8 cellular contexts compared by ENCODE assay signal in genomic region chr2:16508061-16508851, GRCh38.
A peak's percentile ranks its signal among the peaks of the same experiment; 100 is the strongest.
DNase-seq lines count a peak whose midpoint lies in the region; ATAC-seq and TF ChIP-seq lines count a peak whose summit lies in the region.

No MANE protein-coding gene starts in this region.

- H3K4me1 ChIP-seq in Panc1 (ENCODE audit: control insufficient read depth, insufficient read depth, low read length) = no peaks in the 10 kb centered on the region; the same call in 1 of the 2 replicates
- peaks cover 3 to 12% (median 11%) of the 10 kb centered on the region in 4 donors for H3K4me1 ChIP-seq in esophagus muscularis mucosa

- no peak for TF ChIP-seq POLR2A in esophagus muscularis mucosa (IDR thresholded peaks at IDR 0.05; ENCODE audit: low read depth)

- intact Hi-C loops in Panc1 (cut with micrococcal nuclease; ENCODE audit: unreplicated experiment) = loop anchor here (2.0 kb wide), 2 partner anchors 567 to 871 kb away; partner anchors contain the start of gene MYCN
- intact Hi-C loops in esophagus muscularis mucosa (cut with DNase I) = loop anchor here (2.0 kb wide), 2 partner anchors 569 to 871 kb away; no protein-coding TSS in a partner anchor

- DNase-seq in Ammon's horn (ENCODE audit: low spot score) (peak; percentile 66), Panc1 (ENCODE audit: low read depth, low spot score) (no peak), esophagus muscularis mucosa (ENCODE audit: extremely low spot score) (no peak)
- DNase-seq in natural killer cell treated with Interleukin-12 subunit alpha and Interleukin-12 subunit beta and Interleukin-15 and Interleukin-18, amount 100 ng/mL, for 72 hours (ENCODE audit: low spot score) = no peak

- no peak overlapping the region for H3K27ac Mint-ChIP-seq in natural killer cell treated with Interleukin-12 subunit alpha and Interleukin-12 subunit beta and Interleukin-15 and Interleukin-18, amount 100 ng/mL, for 72 hours

- no peaks in the 10 kb centered on the region for H3K4me1 Mint-ChIP-seq in natural killer cell treated with Interleukin-12 subunit alpha and Interleukin-12 subunit beta and Interleukin-15 and Interleukin-18, amount 100 ng/mL, for 72 hours (ENCODE audit: low read depth in 2 of 2)

- no peaks in the 10 kb centered on the region for H3K9me3 ChIP-seq in Panc1 (ENCODE audit: control insufficient read depth, insufficient read depth, low read depth, low read length)
- no peaks in the 10 kb centered on the region for H3K9me3 ChIP-seq in esophagus muscularis mucosa

- H3K9me3 Mint-ChIP-seq in natural killer cell treated with Interleukin-12 subunit alpha and Interleukin-12 subunit beta and Interleukin-15 and Interleukin-18, amount 100 ng/mL, for 72 hours = no peaks in the 10 kb centered on the region

- ATAC-seq in GM19351 (IDR thresholded peaks at IDR 0.05; ENCODE audit: unreplicated experiment) = peak; percentile 41
- peak; percentile 97 for ATAC-seq in Panc1
- ATAC-seq in natural killer cell treated with Interleukin-12 subunit alpha and Interleukin-12 subunit beta and Interleukin-15 and Interleukin-18, amount 100 ng/mL, for 72 hours = peak; percentile 26 to 32
- ATAC-seq in GM18873 (IDR thresholded peaks at IDR 0.05; ENCODE audit: low FRiP score, unreplicated experiment) = no peak
- ATAC-seq in HG03521 (IDR thresholded peaks at IDR 0.05; ENCODE audit: unreplicated experiment) = no peak
- ATAC-seq in HG03439 (IDR thresholded peaks at IDR 0.05; ENCODE audit: unreplicated experiment) = no peak

- POLR2A ChIA-PET in Panc1 (lab: Charles Lee) = no interaction called here

- BruUV-seq in Panc1 (replicated peaks; lab: Mats Ljungman, UMichigan) = no TSS peak

- TF ChIP-seq CTCF in Panc1 (IDR thresholded peaks at IDR 0.05) (peak; percentile 88), esophagus muscularis mucosa (IDR thresholded peaks at IDR 0.05) (peak; percentile 54 to 74 (median 58))

- H3K4me3 Mint-ChIP-seq in natural killer cell treated with Interleukin-12 subunit alpha and Interleukin-12 subunit beta and Interleukin-15 and Interleukin-18, amount 100 ng/mL, for 72 hours = no peak overlapping the region

- H3K27me3 ChIP-seq in Panc1 (ENCODE audit: control insufficient read depth, insufficient read depth, low read length) = peaks cover 8% of the 10 kb centered on the region
- peaks cover 0 to 30% (median 13%) of the 10 kb centered on the region in 4 donors for H3K27me3 ChIP-seq in esophagus muscularis mucosa

- H3K27ac ChIP-seq in Panc1 (ENCODE audit: low read length) (no peak overlapping the region), esophagus muscularis mucosa (replicated peaks in 1 of 4) (no peak overlapping the region)

- CTCF ChIA-PET in Panc1 (lab: Charles Lee) = no interaction called here

- no peaks in the 10 kb centered on the region for H3K36me3 Mint-ChIP-seq in natural killer cell treated with Interleukin-12 subunit alpha and Interleukin-12 subunit beta and Interleukin-15 and Interleukin-18, amount 100 ng/mL, for 72 hours

- H3K4me3 ChIP-seq in Panc1 (ENCODE audit: low read depth in 2 of 2, low read length in 2 of 2) = peak overlapping the region; percentile 21 to 25
- H3K4me3 ChIP-seq in esophagus muscularis mucosa = peak overlapping the region; percentile 47 to 59 (median 47)

- no peaks in the 10 kb centered on the region; the same call in 1 of the 2 replicates for H3K36me3 ChIP-seq in Panc1 (ENCODE audit: control insufficient read depth, insufficient read depth, low read length)
- H3K36me3 ChIP-seq in esophagus muscularis mucosa = no peaks in the 10 kb centered on the region

- 39% methylated on average over 6 of the region's 57 CpGs for WGBS in esophagus muscularis mucosa

- in situ Hi-C loops in Panc1 (cut with HindIII; ENCODE audit: low pct_unique_long_range_greater_than_20kb, low sequenced_read_pairs) = no loop called here

- peaks cover 29 to 30% of the 10 kb centered on the region in 2 donors for H3K27me3 Mint-ChIP-seq in natural killer cell treated with Interleukin-12 subunit alpha and Interleukin-12 subunit beta and Interleukin-15 and Interleukin-18, amount 100 ng/mL, for 72 hours

- no peak for TF ChIP-seq EP300 in esophagus muscularis mucosa (IDR thresholded peaks at IDR 0.05)

Comparison
In these comparisons a context has a peak if more than half of its experiments do, and no peak if none do; other contexts are left out.
1. ATAC-seq: peak in GM19351 (single experiment), Panc1 (single experiment) and natural killer cell treated with Interleukin-12 subunit alpha and Interleukin-12 subunit beta and Interleukin-15 and Interleukin-18, amount 100 ng/mL, for 72 hours (2 of 2); none in GM18873 (single experiment), HG03521 (single experiment) and HG03439 (single experiment).